3 cellular contexts compared by ENCODE assay signal in genomic region chr6:48236375-48236774, GRCh38.
"Had no signal": no experiment of that assay in that cellular context is flagged by ENCODE, and none has a peak within 500 bp of the region (broad histone marks: within the 10 kb centered on the region; RNA-seq: fewer than 3 reads in every experiment).

No MANE protein-coding gene starts in this region.

- DNase-seq: GDM1, GF-D8 had no signal

- ATAC-seq: GM12878 had no signal

- H3K4me3 ChIP-seq: GM12878 had no signal
